21 cellular contexts compared by ENCODE assay signal in the genomic region with DNA sequence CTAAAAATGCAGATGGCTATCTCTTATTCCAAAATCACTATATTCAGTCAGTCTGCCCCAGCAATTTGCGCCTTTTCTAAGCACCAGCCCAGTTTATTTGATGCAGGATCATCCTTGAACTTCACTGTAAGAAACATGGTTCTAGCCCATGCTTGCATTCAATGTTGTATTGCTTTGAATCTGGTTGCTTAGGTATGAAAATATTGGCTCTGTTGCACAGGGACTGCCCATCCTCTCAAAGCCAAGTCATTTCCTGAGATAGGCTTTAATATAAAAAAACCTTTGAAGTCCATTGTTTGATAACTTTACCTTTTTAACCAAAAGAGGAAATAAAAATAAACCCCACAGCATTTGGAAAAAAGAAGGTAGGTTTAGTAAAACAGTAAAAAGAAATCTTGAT.
"Had no signal": no experiment of that assay in that cellular context is flagged by ENCODE, and none has a peak within 500 bp of the region (broad histone marks: within the 10 kb centered on the region; RNA-seq: fewer than 3 reads in every experiment).

No MANE protein-coding gene starts in this region.

- H3K9me3 ChIP-seq: esophagus squamous epithelium, lower lobe of right lung, ovary, psoas muscle, sigmoid colon, stomach, tibial artery had no signal

- ATAC-seq: left ventricle myocardium superior; lower lobe of right lung; natural killer cell; psoas muscle; stimulated activated effector memory CD8-positive, alpha-beta T cell treated with anti-CD3 and anti-CD28 coated beads, Interleukin-12 subunit alpha, Interleukin-12 subunit beta, amount 100 ng/mL, for 72 hours had no signal

- H3K27me3 Mint-ChIP-seq: memory B cell had no signal

- H3K27ac ChIP-seq: esophagus squamous epithelium, lower lobe of right lung, ovary, psoas muscle, sigmoid colon, stomach, tibial artery had no signal

- H3K4me3 ChIP-seq: esophagus squamous epithelium, lower lobe of right lung, ovary, psoas muscle, sigmoid colon, stomach, tibial artery had no signal

- H3K27ac Mint-ChIP-seq: endodermal cell; memory B cell; natural killer cell; stimulated activated effector memory CD8-positive, alpha-beta T cell treated with anti-CD3 and anti-CD28 coated beads, Interleukin-12 subunit alpha, Interleukin-12 subunit beta, amount 100 ng/mL, for 72 hours; type B pancreatic cell had no signal

- H3K27me3 ChIP-seq: esophagus squamous epithelium, ovary, sigmoid colon, stomach, tibial artery had no signal

- H3K4me3 Mint-ChIP-seq: endodermal cell; memory B cell; natural killer cell; stimulated activated effector memory CD8-positive, alpha-beta T cell treated with anti-CD3 and anti-CD28 coated beads, Interleukin-12 subunit alpha, Interleukin-12 subunit beta, amount 100 ng/mL, for 72 hours; type B pancreatic cell had no signal

- H3K36me3 Mint-ChIP-seq: memory B cell; natural killer cell; stimulated activated effector memory CD8-positive, alpha-beta T cell treated with anti-CD3 and anti-CD28 coated beads, Interleukin-12 subunit alpha, Interleukin-12 subunit beta, amount 100 ng/mL, for 72 hours; type B pancreatic cell had no signal

- H3K9me3 Mint-ChIP-seq: memory B cell; natural killer cell; stimulated activated effector memory CD8-positive, alpha-beta T cell treated with anti-CD3 and anti-CD28 coated beads, Interleukin-12 subunit alpha, Interleukin-12 subunit beta, amount 100 ng/mL, for 72 hours had no signal

- DNase-seq: cortex of kidney; effector CD8-positive, alpha-beta T cell; endodermal cell; esophagus squamous epithelium; left ventricle myocardium superior; lower lobe of right lung; natural killer cell; occipital lobe; ovary; posterior cingulate gyrus; psoas muscle; right cardiac atrium; sigmoid colon; stimulated activated CD4-positive, alpha-beta T cell treated with anti-CD3 and anti-CD28 coated beads, Interleukin-2, amount 100 ng/mL, for 24 hours; stimulated activated CD4-positive, alpha-beta T cell treated with anti-CD3 and anti-CD28 coated beads, Interleukin-4, amount 100 ng/mL, for 24 hours; stimulated activated naive CD4-positive, alpha-beta T cell treated with Interleukin-2 at 50 U/mL for 16 hours; stomach; tibial artery had no signal

- H3K4me1 Mint-ChIP-seq: memory B cell; natural killer cell; stimulated activated effector memory CD8-positive, alpha-beta T cell treated with anti-CD3 and anti-CD28 coated beads, Interleukin-12 subunit alpha, Interleukin-12 subunit beta, amount 100 ng/mL, for 72 hours had no signal

- H3K4me1 ChIP-seq: esophagus squamous epithelium, lower lobe of right lung, psoas muscle had no signal

- H3K36me3 ChIP-seq: esophagus squamous epithelium, lower lobe of right lung, ovary, sigmoid colon, stomach, tibial artery had no signal
